In genomic region chr1:6811587-6811986, GRCh38 we compare ENCODE assay signal across 22 cellular contexts. TPM values are rescaled to one million over a fixed set of nuclear protein-coding genes. Genes with fewer than 3 reads are reported as not detected.
DNase-seq lines count a peak whose midpoint lies in the region; ATAC-seq, FAIRE-seq and TF ChIP-seq lines count a peak whose summit lies in the region.
"Had no signal": no experiment of that assay in that cellular context is flagged by ENCODE, and none has a peak within 500 bp of the region (broad histone marks: within the 10 kb centered on the region; RNA-seq: fewer than 3 reads in every experiment).

No MANE protein-coding gene starts in this region.

- no peaks in the 10 kb centered on the region for H3K9me3 Mint-ChIP-seq in activated CD4-positive, alpha-beta T cell treated with anti-CD3 and anti-CD28 coated beads for 36 hours (ENCODE audit: low read depth)
- H3K9me3 Mint-ChIP-seq: CD8-positive, alpha-beta memory T cell had no signal

- peak; percentile 61 for ATAC-seq in Right ventricle myocardium superior (ENCODE audit: poor library complexity)
- ATAC-seq in stimulated activated naive CD8-positive, alpha-beta T cell treated with anti-CD3 and anti-CD28 coated beads, Interleukin-15, Interleukin-2, amounts not matched to agents 100 U/mL and 50 U/mL, for 24 hours = no peak
- no peak for ATAC-seq in activated CD4-positive, alpha-beta T cell treated with anti-CD3 and anti-CD28 coated beads for 36 hours

- TF ChIP-seq POLR2A in spleen (IDR thresholded peaks at IDR 0.05) = no peak

- intact Hi-C loops in ascending aorta (cut with DNase I) = no loop called here
- intact Hi-C loops in Right ventricle myocardium superior (cut with DNase I) = no loop called here
- intact Hi-C loops in kidney (cut with DNase I) = no loop called here
- intact Hi-C loops in spleen (cut with DNase I; ENCODE audit: low total_unique reads) = no loop called here
- intact Hi-C loops in activated CD4-positive, alpha-beta T cell treated with anti-CD3 and anti-CD28 coated beads for 36 hours (cut with DNase I, micrococcal nuclease) = no loop called here

- DNase-seq in ascending aorta (ENCODE audit: low spot score in 2 of 2) (no peak), Right ventricle myocardium superior (no peak), kidney (peak; percentile 12), spleen (no peak), OCI-M2 (lab: John Stamatoyannopoulos, UW; ENCODE audit: unreplicated experiment) (no peak)
- no peak for DNase-seq in stimulated activated naive CD8-positive, alpha-beta T cell treated with anti-CD3 and anti-CD28 coated beads, Interleukin-15, Interleukin-2, amounts not matched to agents 100 U/mL and 50 U/mL, for 24 hours
- no peak for DNase-seq in activated effector memory CD4-positive, alpha-beta T cell treated with anti-CD3 and anti-CD28 coated beads, Interleukin-2, amount 50 U/mL, for 16 hours
- no peak for DNase-seq in activated CD4-positive, alpha-beta T cell treated with anti-CD3 and anti-CD28 coated beads for 36 hours
- DNase-seq: ACHN; C1 segment of cervical spinal cord; CD8-positive, alpha-beta memory T cell; DMS79; GOT3; KG1; NCI-H187; NCI-H2107; NCI-H524; NCI-H82; OCI-M1; RPMI8226 had no signal

- no peaks in the 10 kb centered on the region for H3K27me3 ChIP-seq in ascending aorta
- no peaks in the 10 kb centered on the region for H3K27me3 ChIP-seq in spleen (replicated peaks in 1 of 7)

- TF ChIP-seq CTCF in ascending aorta (IDR thresholded peaks at IDR 0.05) (no peak), kidney (IDR thresholded peaks at IDR 0.05; ENCODE audit: borderline replicate concordance, extremely low read depth, insufficient read depth) (no peak), spleen (IDR thresholded peaks at IDR 0.05 in 8 of 11, conservative IDR thresholded peaks at IDR 0.05 in 3 of 11) (no peak)

- H3K4me3 ChIP-seq in ascending aorta = peak overlapping the region; percentile 9 to 21
- no peak overlapping the region for H3K4me3 ChIP-seq in kidney (ENCODE audit: low read length in 2 of 2)
- no peak overlapping the region for H3K4me3 ChIP-seq in spleen

- no peak overlapping the region for H3K4me3 Mint-ChIP-seq in activated CD4-positive, alpha-beta T cell treated with anti-CD3 and anti-CD28 coated beads for 36 hours
- H3K4me3 Mint-ChIP-seq: CD8-positive, alpha-beta memory T cell had no signal

- FAIRE-seq in kidney (lab: Jason Lieb, UNC) = no peak
- FAIRE-seq: GM12892, GM18507 had no signal

- H3K4me1 ChIP-seq in ascending aorta (peaks cover 0 to 15% of the 10 kb centered on the region in 2 donors), kidney (ENCODE audit: control insufficient read depth in 1 of 2, insufficient read depth in 1 of 2, low read depth in 1 of 2, low read length in 2 of 2) (peaks cover 0 to 19% of the 10 kb centered on the region in 2 donors), spleen (peaks cover 0 to 48% (median 14%) of the 10 kb centered on the region in 6 donors)

- CTCF ChIA-PET in activated CD4-positive, alpha-beta T cell treated with anti-CD3 and anti-CD28 coated beads for 36 hours (lab: Charles Lee) = interaction anchor here (1.5 kb wide), 1 partner anchor 16 kb away, joined by 3 read pairs; no protein-coding TSS in a partner anchor

- peak overlapping the region in 1 of 2 donors; percentile 43 for H3K27ac ChIP-seq in ascending aorta
- H3K27ac ChIP-seq in kidney (ENCODE audit: low read depth in 2 of 2, low read length in 2 of 2) = no peak overlapping the region
- H3K27ac ChIP-seq in spleen = peak overlapping the region in 7 of 8 donors; percentile 31 to 64 (median 48)

- H3K4me1 Mint-ChIP-seq in activated CD4-positive, alpha-beta T cell treated with anti-CD3 and anti-CD28 coated beads for 36 hours = peaks cover 19% of the 10 kb centered on the region

- H3K36me3 ChIP-seq in ascending aorta = no peaks in the 10 kb centered on the region
- no peaks in the 10 kb centered on the region for H3K36me3 ChIP-seq in kidney (ENCODE audit: control insufficient read depth in 1 of 2, insufficient read depth in 2 of 2, low read length in 2 of 2)
- peaks cover 0 to 21% (median 0%) of the 10 kb centered on the region in 6 donors for H3K36me3 ChIP-seq in spleen

- H3K9me3 ChIP-seq in ascending aorta (no peaks in the 10 kb centered on the region), kidney (ENCODE audit: control insufficient read depth in 1 of 2, low read length in 2 of 2) (no peaks in the 10 kb centered on the region), spleen (no peaks in the 10 kb centered on the region)

- H3K9ac ChIP-seq in kidney (ENCODE audit: low read length in 2 of 2) = no peak overlapping the region

- 62 to 93% (median 78%) methylated on average over 8 of the region's 8 CpGs for WGBS in spleen, 5 donors

- POLR2A ChIA-PET in activated CD4-positive, alpha-beta T cell treated with anti-CD3 and anti-CD28 coated beads for 36 hours (lab: Charles Lee) = interaction anchor here (0.5 kb wide), 1 partner anchor 14 kb away, joined by 4 read pairs; no protein-coding TSS in a partner anchor

- H3K36me3 Mint-ChIP-seq in activated CD4-positive, alpha-beta T cell treated with anti-CD3 and anti-CD28 coated beads for 36 hours (ENCODE audit: low read depth) = no peaks in the 10 kb centered on the region

- no peaks in the 10 kb centered on the region for H3K27me3 Mint-ChIP-seq in activated CD4-positive, alpha-beta T cell treated with anti-CD3 and anti-CD28 coated beads for 36 hours
- H3K27me3 Mint-ChIP-seq: CD8-positive, alpha-beta memory T cell had no signal

- H3K27ac Mint-ChIP-seq in activated CD4-positive, alpha-beta T cell treated with anti-CD3 and anti-CD28 coated beads for 36 hours = no peak overlapping the region

RNA-seq across cellular contexts. Expression of gene CAMTA1, which starts 26.3 kb away (rescaled TPM):
- 53.3 TPM for total RNA-seq in ascending aorta
- 153 TPM for total RNA-seq in Right ventricle myocardium superior
- total RNA-seq in kidney = 79.0 TPM
- polyA plus RNA-seq in kidney (ENCODE audit: insufficient read depth, low read depth, low replicate concordance) = 170 TPM
- 100 to 1,000 TPM in 1 of 7 donors, 10 to 100 TPM in 6; 53.0 to 105 (median 72.5) TPM for total RNA-seq in spleen
- 100 to 1,000 TPM in 1 of 3 donors, 10 to 100 TPM in 2; 68.7 to 106 (median 84.8) TPM for polyA plus RNA-seq in spleen
- total RNA-seq in activated CD4-positive, alpha-beta T cell treated with anti-CD3 and anti-CD28 coated beads for 36 hours = 10 to 100 TPM; 62.3 to 76.7 TPM

Comparison
In these comparisons a context has a peak if more than half of its experiments do, and no peak if none do; other contexts are left out.
1. H3K27ac ChIP-seq: peak in spleen (7 of 8); none in kidney (0 of 2).
2. H3K4me3 ChIP-seq: peak in ascending aorta (2 of 2); none in kidney (0 of 2) and spleen (0 of 8).